ENCODE assay signal across 7 cellular contexts in the genomic region with DNA sequence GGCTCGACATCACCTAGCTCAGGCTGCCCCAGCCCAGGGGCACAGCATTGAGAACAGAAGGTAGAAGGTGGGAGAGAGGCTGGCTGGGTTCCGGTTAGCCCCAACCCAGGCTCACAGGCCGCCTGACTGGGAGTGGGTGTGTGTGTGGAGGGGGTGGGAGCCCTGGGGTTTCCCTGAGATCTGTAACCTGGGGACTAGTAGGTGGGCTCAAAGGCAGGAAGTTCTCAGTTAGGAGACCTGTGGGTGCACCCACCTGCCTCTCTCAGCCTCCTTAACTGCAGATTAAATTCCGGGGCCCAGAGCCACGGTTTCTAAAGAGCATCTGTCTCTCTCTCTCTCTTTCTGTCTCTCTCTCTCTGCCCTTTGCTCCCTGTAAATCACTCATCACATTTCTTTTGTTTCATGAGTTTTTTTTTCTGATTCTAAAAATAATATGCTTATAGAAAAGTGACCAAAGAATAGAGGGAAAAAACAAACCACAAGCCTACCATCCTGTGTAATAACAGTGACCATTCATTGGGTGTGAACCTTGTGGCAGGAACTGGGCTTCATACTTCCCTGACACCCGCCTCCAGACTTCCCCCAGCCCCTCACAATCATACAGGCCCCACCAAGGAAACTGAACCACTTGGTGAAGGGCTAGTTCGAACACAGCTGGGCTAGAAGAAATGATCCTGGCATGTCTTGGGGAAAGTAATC.
DNase-seq lines count a peak whose midpoint lies in the region; ATAC-seq and TF ChIP-seq lines count a peak whose summit lies in the region.

No MANE protein-coding gene starts in this region.

- 55 to 65% methylated on average over 7 of the region's 7 CpGs for WGBS in esophagus squamous epithelium, 2 donors

- no peaks in the 10 kb centered on the region for H3K27me3 Mint-ChIP-seq in activated CD4-positive, alpha-beta memory T cell treated with anti-CD3 and anti-CD28 coated beads for 36 hours

- no peaks in the 10 kb centered on the region for H3K36me3 ChIP-seq in esophagus squamous epithelium

- POLR2A ChIA-PET in activated CD4-positive, alpha-beta memory T cell treated with anti-CD3 and anti-CD28 coated beads for 36 hours (lab: Charles Lee) = no interaction called here

- no peak overlapping the region for H3K27ac ChIP-seq in esophagus squamous epithelium

- ATAC-seq in HG02943 (IDR thresholded peaks at IDR 0.05; ENCODE audit: low read depth, unreplicated experiment) = peak; percentile 80

- CTCF ChIA-PET in activated CD4-positive, alpha-beta memory T cell treated with anti-CD3 and anti-CD28 coated beads for 36 hours (lab: Charles Lee) = interaction anchor here (0.6 kb wide), 1 partner anchor 39 kb away, joined by 4 read pairs; no protein-coding TSS in a partner anchor

- H3K4me1 Mint-ChIP-seq in activated CD4-positive, alpha-beta memory T cell treated with anti-CD3 and anti-CD28 coated beads for 36 hours (ENCODE audit: low read depth) = peaks cover 25% of the 10 kb centered on the region

- TF ChIP-seq POLR2A in esophagus squamous epithelium (IDR thresholded peaks at IDR 0.05) = no peak

- DNase-seq in GM19238 (ENCODE audit: insufficient read length, low spot score) = peak; percentile 68
- DNase-seq in activated CD4-positive, alpha-beta memory T cell treated with anti-CD3 and anti-CD28 coated beads for 36 hours = peak; percentile 65
- DNase-seq in stimulated activated CD4-positive, alpha-beta T cell treated with anti-CD3 and anti-CD28 coated beads, Interleukin-1b, Interleukin-23, amount 100 ng/mL, for 48 hours = peak; percentile 19
- no peak for DNase-seq in NCI-H2171 (lab: John Stamatoyannopoulos, UW)
- DNase-seq in esophagus squamous epithelium (lab: John Stamatoyannopoulos, UW) = no peak
- DNase-seq in effector CD4-positive, alpha-beta T cell = no peak

- H3K27ac Mint-ChIP-seq in activated CD4-positive, alpha-beta memory T cell treated with anti-CD3 and anti-CD28 coated beads for 36 hours = peak overlapping the region; percentile 86

- H3K9me3 ChIP-seq in esophagus squamous epithelium = no peaks in the 10 kb centered on the region

- no peaks in the 10 kb centered on the region for H3K9me3 Mint-ChIP-seq in activated CD4-positive, alpha-beta memory T cell treated with anti-CD3 and anti-CD28 coated beads for 36 hours

- H3K4me3 Mint-ChIP-seq in activated CD4-positive, alpha-beta memory T cell treated with anti-CD3 and anti-CD28 coated beads for 36 hours = no peak overlapping the region

- TF ChIP-seq CTCF in esophagus squamous epithelium (IDR thresholded peaks at IDR 0.05) = no peak

- peaks cover 6 to 16% (median 7%) of the 10 kb centered on the region in 3 donors for H3K4me1 ChIP-seq in esophagus squamous epithelium

- intact Hi-C loops in activated CD4-positive, alpha-beta memory T cell treated with anti-CD3 and anti-CD28 coated beads for 36 hours (cut with micrococcal nuclease) = loop anchor here (1.0 kb wide), 3 partner anchors 26 to 38 kb away; no protein-coding TSS in a partner anchor
- intact Hi-C loops in esophagus squamous epithelium (cut with DNase I) = no loop called here

- H3K4me3 ChIP-seq in esophagus squamous epithelium = no peak overlapping the region

- H3K36me3 Mint-ChIP-seq in activated CD4-positive, alpha-beta memory T cell treated with anti-CD3 and anti-CD28 coated beads for 36 hours = no peaks in the 10 kb centered on the region

- no peaks in the 10 kb centered on the region for H3K27me3 ChIP-seq in esophagus squamous epithelium

Comparison
In these comparisons a context has a peak if more than half of its experiments do, and no peak if none do; other contexts are left out.
1. DNase-seq: peak in GM19238 (single experiment), activated CD4-positive, alpha-beta memory T cell treated with anti-CD3 and anti-CD28 coated beads for 36 hours (single experiment) and stimulated activated CD4-positive, alpha-beta T cell treated with anti-CD3 and anti-CD28 coated beads, Interleukin-1b, Interleukin-23, amount 100 ng/mL, for 48 hours (single experiment); none in NCI-H2171 (single experiment), esophagus squamous epithelium (single experiment) and effector CD4-positive, alpha-beta T cell (single experiment).